In the genomic region with DNA sequence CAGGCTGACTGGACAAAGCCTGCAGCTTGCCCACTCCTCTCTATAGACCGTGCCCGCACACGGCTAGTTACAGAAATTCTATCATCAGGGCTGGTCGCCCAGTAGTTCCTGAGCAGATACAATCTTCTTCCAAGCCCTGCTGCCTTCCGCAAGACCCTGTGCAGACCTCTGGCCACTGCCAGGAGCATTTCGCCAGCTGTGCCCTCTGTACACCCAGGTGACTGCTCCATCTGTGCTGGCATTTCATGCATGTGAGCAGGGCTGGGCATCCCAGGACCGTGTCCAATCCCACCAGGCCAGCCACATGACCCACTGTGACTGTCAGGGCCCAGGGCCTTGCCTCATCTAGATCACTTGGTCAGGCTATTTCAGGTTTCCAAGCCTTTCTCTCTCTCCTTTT, we compare ENCODE assay signal across 23 cellular contexts. TPM values are rescaled to one million over a fixed set of nuclear protein-coding genes. Genes with fewer than 3 reads are reported as not detected.
A peak's percentile ranks its signal among the peaks of the same experiment; 100 is the strongest.
DNase-seq lines count a peak whose midpoint lies in the region; ATAC-seq, FAIRE-seq and TF ChIP-seq lines count a peak whose summit lies in the region.
"Had no signal": no experiment of that assay in that cellular context is flagged by ENCODE, and none has a peak within 500 bp of the region (broad histone marks: within the 10 kb centered on the region; RNA-seq: fewer than 3 reads in every experiment).

No MANE protein-coding gene starts in this region.

- CTCF ChIA-PET in HCT116 (lab: Charles Lee) = no interaction called here

- no peak overlapping the region for H3K4me2 ChIP-seq in HCT116 (ENCODE audit: low read length)
- H3K4me2 ChIP-seq: A549 had no signal

- no peaks in the 10 kb centered on the region for H3K9me3 ChIP-seq in HCT116 (ENCODE audit: control insufficient read depth in 1 of 2, insufficient read depth in 1 of 2, low read depth in 1 of 2, low read length in 2 of 2)
- H3K9me3 ChIP-seq in gastroesophageal sphincter = no peaks in the 10 kb centered on the region
- H3K9me3 ChIP-seq in subcutaneous abdominal adipose tissue (ENCODE audit: control insufficient read depth in 5 of 5, low read length in 5 of 5) = no peaks in the 10 kb centered on the region
- H3K9me3 ChIP-seq: A549, Peyer's patch had no signal

- RAD21 ChIA-PET in HCT116 (lab: Charles Lee; ENCODE audit: low non-redundant PET in 1 of 2, low total read pairs in 2 of 2, uncharacterized antibody in 2 of 2, unreplicated experiment in 2 of 2) = no interaction called here

- H3K27ac ChIP-seq in HCT116 (ENCODE audit: low read depth, low read length) = no peak overlapping the region
- peak overlapping the region; percentile 13 for H3K27ac ChIP-seq in angular gyrus (ENCODE audit: low read depth, low read length)
- H3K27ac ChIP-seq in gastroesophageal sphincter = no peak overlapping the region
- H3K27ac ChIP-seq in subcutaneous abdominal adipose tissue (ENCODE audit: low read depth, low read length) = peak overlapping the region; percentile 70
- H3K27ac ChIP-seq: A549, Peyer's patch had no signal

- no peaks in the 10 kb centered on the region; the same call in 1 of the 2 replicates for H3K79me2 ChIP-seq in HCT116 (ENCODE audit: insufficient read depth, low read length)

- TF ChIP-seq CTCF in HCT116 (IDR thresholded peaks at IDR 0.05 in 2 of 3, conservative IDR thresholded peaks at IDR 0.05 in 1 of 3; ENCODE audit: borderline replicate concordance in 1 of 3, insufficient read depth in 1 of 3, low read depth in 2 of 3, low read length in 2 of 3) = no peak
- TF ChIP-seq CTCF in gastroesophageal sphincter (IDR thresholded peaks at IDR 0.05) = no peak
- no peak for TF ChIP-seq CTCF in D721Med (IDR thresholded peaks at IDR 0.05; ENCODE audit: insufficient read depth, missing control alignments)

- no peaks in the 10 kb centered on the region for H3K27me3 ChIP-seq in HCT116 (ENCODE audit: insufficient read depth, low read length)
- no peaks in the 10 kb centered on the region for H3K27me3 ChIP-seq in gastroesophageal sphincter
- H3K27me3 ChIP-seq in subcutaneous abdominal adipose tissue (ENCODE audit: control insufficient read depth in 5 of 5, insufficient read depth in 4 of 5, low read length in 5 of 5) = no peaks in the 10 kb centered on the region
- H3K27me3 ChIP-seq: Peyer's patch had no signal

- no peak for TF ChIP-seq POLR2A in HCT116 (IDR thresholded peaks at IDR 0.05; ENCODE audit: borderline replicate concordance, extremely low read depth, insufficient read depth, insufficient read length)
- no peak for TF ChIP-seq POLR2A in gastroesophageal sphincter (IDR thresholded peaks at IDR 0.05)
- TF ChIP-seq POLR2A in GM12892 (IDR thresholded peaks at IDR 0.05; ENCODE audit: low read depth, low read length) = no peak

- ATAC-seq in HCT116 = 0 out of 2 replicates have a peak, but pooled peaks have one; percentile 41
- peak; percentile 29 for ATAC-seq in gastroesophageal sphincter
- no peak for ATAC-seq in HG02970 (IDR thresholded peaks at IDR 0.05; ENCODE audit: low FRiP score, unreplicated experiment)
- ATAC-seq: A549, GM12878, HepG2 had no signal

- FAIRE-seq in D721Med (lab: Jason Lieb, UNC) (no peak), GM12892 (lab: Jason Lieb, UNC) (no peak)
- FAIRE-seq: A549, GM12878, HepG2 had no signal

- no peak overlapping the region for H3K4me3 ChIP-seq in HCT116 (replicated peaks in 1 of 2; ENCODE audit: low read depth in 1 of 2, low read length in 2 of 2)
- no peak overlapping the region for H3K4me3 ChIP-seq in gastroesophageal sphincter
- H3K4me3 ChIP-seq in subcutaneous abdominal adipose tissue (ENCODE audit: low read depth in 1 of 5, low read length in 5 of 5) = no peak overlapping the region
- H3K4me3 ChIP-seq: A549, GM12878, Peyer's patch had no signal

- no peaks in the 10 kb centered on the region for H3K4me1 ChIP-seq in HCT116 (ENCODE audit: control insufficient read depth in 1 of 2, insufficient read depth in 2 of 2, low read length in 2 of 2)
- peaks cover 0 to 21% (median 6%) of the 10 kb centered on the region in 3 donors for H3K4me1 ChIP-seq in gastroesophageal sphincter
- peaks cover 6 to 67% (median 56%) of the 10 kb centered on the region in 5 donors for H3K4me1 ChIP-seq in subcutaneous abdominal adipose tissue (ENCODE audit: control insufficient read depth in 5 of 5, insufficient read depth in 5 of 5, low read length in 5 of 5)
- H3K4me1 ChIP-seq: A549, Peyer's patch had no signal

- 93 to 100% methylated on average over 1 to 6 of the region's 7 CpGs for WGBS in gastroesophageal sphincter (ENCODE audit: low coverage in 1 of 2), 2 donors

- H2AFZ ChIP-seq in HCT116 (ENCODE audit: low read depth, low read length, poor library complexity, severe bottlenecking) = no peak overlapping the region

- TF ChIP-seq RAD21 in HCT116 (IDR thresholded peaks at IDR 0.05; ENCODE audit: low read depth) = no peak

- H3K36me3 ChIP-seq in HCT116 (ENCODE audit: control insufficient read depth in 1 of 2, insufficient read depth in 2 of 2, low read length in 2 of 2) = no peaks in the 10 kb centered on the region
- peaks cover 0 to 21% of the 10 kb centered on the region in 2 donors for H3K36me3 ChIP-seq in gastroesophageal sphincter
- H3K36me3 ChIP-seq in subcutaneous abdominal adipose tissue (ENCODE audit: control insufficient read depth in 5 of 5, insufficient read depth in 5 of 5, low read length in 5 of 5) = peaks cover 0 to 15% (median 13%) of the 10 kb centered on the region in 5 donors
- H3K36me3 ChIP-seq: Peyer's patch had no signal

- H3K9me2 ChIP-seq in HCT116 (ENCODE audit: insufficient read depth) = no peaks in the 10 kb centered on the region

- TF ChIP-seq EP300 in gastroesophageal sphincter (IDR thresholded peaks at IDR 0.05) = no peak

- BruUV-seq in HCT116 (replicated peaks; lab: Mats Ljungman, UMichigan) = no TSS peak

- intact Hi-C loops in HCT116 (cut with micrococcal nuclease) = no loop called here

- DNase-seq in HCT116 (ENCODE audit: low read depth, low spot score) (no peak), D721Med (ENCODE audit: insufficient read length, low spot score) (no peak), GM12892 (ENCODE audit: insufficient read length) (no peak)
- DNase-seq: C1 segment of cervical spinal cord; CD4-positive, alpha-beta memory T cell; EL; GDM1; GOT3; HCEC 1CT; Karpas-422; NCI-H1092; NCI-H1436; NCI-H187 treated with DMSO at 0.1 percent for 48 hours; NCI-H2171 treated with DMSO at 0.1 percent for 48 hours; NCI-H510A treated with DMSO at 0.1 percent for 48 hours; Peyer's patch had no signal

- no peaks in the 10 kb centered on the region for H4K20me1 ChIP-seq in HCT116 (ENCODE audit: insufficient read depth)

- POLR2A ChIA-PET in HCT116 (lab: Charles Lee) = no interaction called here

- no peak overlapping the region for H3K9ac ChIP-seq in HCT116 (ENCODE audit: low read length)
- H3K9ac ChIP-seq in subcutaneous abdominal adipose tissue (ENCODE audit: low read length in 5 of 5) = peak overlapping the region in 1 of 5 donors; percentile 24

TF ChIP-seq in HCT116, 20 proteins besides CTCF, POLR2A, EP300 and RAD21:
- TF ChIP-seq TCF7L2 (IDR thresholded peaks at IDR 0.05; ENCODE audit: borderline replicate concordance, extremely low read depth, insufficient read depth, insufficient read length) (no peak), ZNF274 (IDR thresholded peaks at IDR 0.05; ENCODE audit: low read depth, low read length) (no peak), JUND (IDR thresholded peaks at IDR 0.05) (no peak), POLR2AphosphoS5 (IDR thresholded peaks at IDR 0.05; ENCODE audit: low read depth, low read length) (no peak), EZH2phosphoT487 (IDR thresholded peaks at IDR 0.05; ENCODE audit: borderline replicate concordance) (no peak), EZH2 (IDR thresholded peaks at IDR 0.05) (no peak)
- TF ChIP-seq, protein P1, sequence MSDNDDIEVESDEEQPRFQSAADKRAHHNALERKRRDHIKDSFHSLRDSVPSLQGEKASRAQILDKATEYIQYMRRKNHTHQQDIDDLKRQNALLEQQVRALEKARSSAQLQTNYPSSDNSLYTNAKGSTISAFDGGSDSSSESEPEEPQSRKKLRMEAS (IDR thresholded peaks at IDR 0.05) = no peak

RNA-seq across cellular contexts. Expression of a gene that starts 36.9 kb away (rescaled TPM):
- total RNA-seq in HCT116 (2021; ENCODE audit: unreplicated experiment) (19.8 TPM), gastroesophageal sphincter (10 to 100 TPM; 12.3 to 26.3 (median 20.6) TPM)
- polyA plus RNA-seq in HCT116 (2012) = 7.0 and 8.9 TPM in 2 replicates
- 2.6 TPM for polyA plus RNA-seq in GM12892 (2012; ENCODE audit: missing spikeins)

Comparison
In these comparisons a context has a peak if more than half of its experiments do, and no peak if none do; other contexts are left out.
1. H3K27ac ChIP-seq: peak in angular gyrus (single experiment) and subcutaneous abdominal adipose tissue (single experiment); none in HCT116 (single experiment) and gastroesophageal sphincter (0 of 4).